In the genomic region with DNA sequence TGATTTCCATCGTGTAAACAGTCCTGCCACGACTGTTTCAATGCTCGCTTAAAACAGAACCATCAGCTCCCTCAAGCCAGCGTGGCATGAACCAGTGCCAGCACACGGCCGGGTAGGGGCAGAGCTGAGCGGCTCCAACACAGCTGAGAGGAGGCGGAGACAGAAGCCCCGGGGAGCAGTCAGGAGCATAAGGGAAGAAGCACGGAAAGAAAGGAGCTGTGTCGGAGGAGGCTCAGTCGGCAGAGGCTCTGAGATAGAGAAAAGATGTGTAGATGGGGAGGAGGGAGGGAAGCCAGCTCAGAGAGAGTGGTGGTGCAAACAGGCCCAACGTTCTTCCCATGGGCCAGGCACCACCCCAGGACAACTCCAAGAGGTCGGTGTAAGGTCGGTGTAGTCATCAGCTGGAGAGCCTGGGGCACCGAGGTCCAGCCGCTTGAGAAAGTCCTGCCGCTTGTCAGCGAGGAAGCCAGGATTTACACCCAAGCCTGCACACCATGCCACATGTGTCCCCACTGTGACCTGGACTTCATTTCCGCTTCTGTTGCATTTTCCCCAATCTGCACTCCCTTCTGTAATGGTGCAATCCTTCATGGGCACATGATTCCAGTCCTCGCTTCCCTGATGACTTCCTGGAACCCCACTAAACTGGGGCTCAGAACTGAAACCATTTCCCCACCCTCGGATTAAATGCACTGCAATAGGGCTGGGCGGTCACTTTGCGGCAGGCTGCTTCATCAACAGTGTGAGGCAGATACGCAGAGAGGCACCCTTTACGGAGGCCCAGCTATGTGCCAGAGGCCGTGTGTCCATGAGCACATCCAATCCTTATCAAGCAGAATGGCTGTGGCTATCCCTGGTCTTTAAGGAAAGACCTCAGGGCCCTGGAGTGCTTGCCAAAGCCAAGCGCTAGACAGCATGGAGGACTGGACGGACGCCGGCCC, we compare ENCODE assay signal across 9 cellular contexts. TPM values are rescaled to one million over a fixed set of nuclear protein-coding genes. Genes with fewer than 3 reads are reported as not detected.
A peak's percentile ranks its signal among the peaks of the same experiment; 100 is the strongest.
DNase-seq lines count a peak whose midpoint lies in the region; ATAC-seq and TF ChIP-seq lines count a peak whose summit lies in the region.
"Had no signal": no experiment of that assay in that cellular context is flagged by ENCODE, and none has a peak within 500 bp of the region (broad histone marks: within the 10 kb centered on the region; RNA-seq: fewer than 3 reads in every experiment).

No MANE protein-coding gene starts in this region.

- H3K4me3 ChIP-seq in mesodermal cell (ENCODE audit: extremely low read depth, insufficient read depth, low read length, poor library complexity, severe bottlenecking) (no peak overlapping the region), tibial artery (peak overlapping the region in 1 of 2 donors; percentile 23)

- H3K27me3 ChIP-seq in tibial artery: no peaks in the 10 kb centered on the region

- H3K4me1 ChIP-seq in mesodermal cell (ENCODE audit: control insufficient read depth, insufficient read depth, low read length, poor library complexity, severe bottlenecking): peaks cover 8% of the 10 kb centered on the region
- H3K4me1 ChIP-seq in tibial artery: peaks cover 5 to 18% (median 16%) of the 10 kb centered on the region in 4 donors

- H3K27ac ChIP-seq in epithelial cell of prostate: peak overlapping the region; percentile 34
- H3K27ac ChIP-seq in mesodermal cell (ENCODE audit: low read depth, low read length, severe bottlenecking): peak overlapping the region; percentile 16
- H3K27ac ChIP-seq in tibial artery: peak overlapping the region in 1 of 2 donors; percentile 29
- H3K27ac ChIP-seq: 22Rv1 had no signal

- no peak for TF ChIP-seq CTCF in tibial artery (IDR thresholded peaks at IDR 0.05)

- H3K36me3 ChIP-seq in mesodermal cell (ENCODE audit: control insufficient read depth, insufficient read depth, low read length): no peaks in the 10 kb centered on the region
- H3K36me3 ChIP-seq in tibial artery: no peaks in the 10 kb centered on the region

- ATAC-seq in GM19463 (IDR thresholded peaks at IDR 0.05; ENCODE audit: unreplicated experiment): no peak

- intact Hi-C loops in tibial artery (cut with DNase I; ENCODE audit: low total_unique reads): no loop called here

- H3K9me3 ChIP-seq in mesodermal cell (ENCODE audit: control insufficient read depth, low read length) (peaks cover 12% of the 10 kb centered on the region), tibial artery (no peaks in the 10 kb centered on the region)

- WGBS in mesodermal cell (ENCODE audit: insufficient coverage in 2 of 2), 2 experiments: 88 to 89% methylated on average over 31 of the region's 31 CpGs

- DNase-seq in DMS 273 (lab: John Stamatoyannopoulos, UW; ENCODE audit: unreplicated experiment) (peak; percentile 50), DMS 273 treated with DMSO at 0.1 percent for 48 hours (lab: John Stamatoyannopoulos, UW) (no peak), epithelial cell of prostate (ENCODE audit: low read depth, low spot score) (no peak), tibial artery (peak; percentile 64 to 66), NCI-H446 (lab: John Stamatoyannopoulos, UW) (no peak)
- no peak for DNase-seq in NK-92 treated with Interleukin-12 subunit alpha and Interleukin-12 subunit beta, amount 100 ng/mL, for 24 hours (lab: John Stamatoyannopoulos, UW)

RNA-seq across cellular contexts. Expression of a gene that starts 43.5 kb away (rescaled TPM):
- 4.6 TPM for polyA plus RNA-seq in mesodermal cell (2013, experiment 1 of 2)
- polyA plus RNA-seq in mesodermal cell (2013, experiment 2 of 2): 4.6 TPM

Comparison
In these comparisons a context has a peak if more than half of its experiments do, and no peak if none do; other contexts are left out.
1. DNase-seq: peak in DMS 273 (single experiment) and tibial artery (2 of 2); none in DMS 273 treated with DMSO at 0.1 percent for 48 hours (single experiment), epithelial cell of prostate (single experiment), NCI-H446 (0 of 2) and NK-92 treated with Interleukin-12 subunit alpha and Interleukin-12 subunit beta, amount 100 ng/mL, for 24 hours (single experiment).